In the genomic region with DNA sequence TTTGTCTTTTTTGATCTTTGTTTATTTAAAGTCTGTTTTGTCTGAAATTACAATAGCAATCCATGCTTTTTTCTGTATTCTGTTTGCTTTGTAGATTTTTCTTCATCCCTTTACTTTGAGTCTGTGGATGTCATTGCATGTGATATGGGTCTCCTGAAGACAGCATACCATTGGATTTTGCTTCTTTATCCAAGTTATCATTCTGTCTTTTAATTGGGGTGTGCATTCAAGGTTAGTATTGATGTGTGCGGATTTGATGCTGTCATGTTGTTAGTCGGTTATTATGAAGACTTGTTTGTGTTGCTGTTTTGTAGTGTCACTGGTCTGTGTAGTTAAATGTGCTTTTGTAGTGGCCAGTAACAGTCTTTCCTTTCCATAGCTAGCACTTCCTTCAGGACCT, we compare ENCODE assay signal across 27 cellular contexts.
"Had no signal": no experiment of that assay in that cellular context is flagged by ENCODE, and none has a peak within 500 bp of the region (broad histone marks: within the 10 kb centered on the region; RNA-seq: fewer than 3 reads in every experiment).

No MANE protein-coding gene starts in this region.

- DNase-seq: cerebellar nuclear complex; cortex of kidney; dorsolateral prefrontal cortex; effector CD4-positive, alpha-beta T cell; foreskin fibroblast; gastrocnemius medialis; heart left ventricle; kidney; mesenchymal stem cell; mucosa of descending colon; naive thymus-derived CD4-positive, alpha-beta T cell; nephron progenitor cell; nucleus accumbens; sigmoid colon; stimulated activated CD4-positive, alpha-beta T cell treated with anti-CD3 and anti-CD28 coated beads, Interleukin-2, amount 100 ng/mL, for 24 hours; stimulated activated CD4-positive, alpha-beta T cell treated with anti-CD3 and anti-CD28 coated beads, Interleukin-4, amount 100 ng/mL, for 24 hours; stimulated activated naive CD8-positive, alpha-beta T cell treated with anti-CD3 and anti-CD28 coated beads, Interleukin-15, Interleukin-2, amounts not matched to agents 100 U/mL and 50 U/mL, for 24 hours; substantia nigra; testis; tibial artery had no signal

- H3K4me3 ChIP-seq: dorsolateral prefrontal cortex, gastrocnemius medialis, heart left ventricle, hepatocyte, lung, mucosa of descending colon, prostate gland, right atrium auricular region, sigmoid colon, testis, tibial artery had no signal

- H3K36me3 ChIP-seq: gastrocnemius medialis, prostate gland, right atrium auricular region, sigmoid colon had no signal

- H3K4me1 ChIP-seq: prostate gland, testis had no signal

- H3K27ac ChIP-seq: dorsolateral prefrontal cortex, gastrocnemius medialis, heart left ventricle, hepatocyte, prostate gland, right atrium auricular region, sigmoid colon, testis, tibial artery had no signal

- H3K27me3 ChIP-seq: dorsolateral prefrontal cortex, gastrocnemius medialis, heart left ventricle, hepatocyte, right atrium auricular region, sigmoid colon, testis, tibial artery had no signal

- H3K9me3 ChIP-seq: gastrocnemius medialis, prostate gland, testis had no signal

- ATAC-seq: esophagus mucosa; gastrocnemius medialis; heart left ventricle; left lobe of liver; mucosa of descending colon; naive thymus-derived CD4-positive, alpha-beta T cell; stimulated activated effector memory CD8-positive, alpha-beta T cell treated with anti-CD3 and anti-CD28 coated beads, Interleukin-12 subunit alpha, Interleukin-12 subunit beta, amount 100 ng/mL, for 72 hours; stimulated activated naive CD8-positive, alpha-beta T cell treated with anti-CD3 and anti-CD28 coated beads, Interleukin-15, Interleukin-2, amounts not matched to agents 100 U/mL and 50 U/mL, for 24 hours had no signal

- FAIRE-seq: kidney had no signal

- H2AFZ ChIP-seq: hepatocyte had no signal

- H3K4me2 ChIP-seq: hepatocyte had no signal
